In the genomic region with DNA sequence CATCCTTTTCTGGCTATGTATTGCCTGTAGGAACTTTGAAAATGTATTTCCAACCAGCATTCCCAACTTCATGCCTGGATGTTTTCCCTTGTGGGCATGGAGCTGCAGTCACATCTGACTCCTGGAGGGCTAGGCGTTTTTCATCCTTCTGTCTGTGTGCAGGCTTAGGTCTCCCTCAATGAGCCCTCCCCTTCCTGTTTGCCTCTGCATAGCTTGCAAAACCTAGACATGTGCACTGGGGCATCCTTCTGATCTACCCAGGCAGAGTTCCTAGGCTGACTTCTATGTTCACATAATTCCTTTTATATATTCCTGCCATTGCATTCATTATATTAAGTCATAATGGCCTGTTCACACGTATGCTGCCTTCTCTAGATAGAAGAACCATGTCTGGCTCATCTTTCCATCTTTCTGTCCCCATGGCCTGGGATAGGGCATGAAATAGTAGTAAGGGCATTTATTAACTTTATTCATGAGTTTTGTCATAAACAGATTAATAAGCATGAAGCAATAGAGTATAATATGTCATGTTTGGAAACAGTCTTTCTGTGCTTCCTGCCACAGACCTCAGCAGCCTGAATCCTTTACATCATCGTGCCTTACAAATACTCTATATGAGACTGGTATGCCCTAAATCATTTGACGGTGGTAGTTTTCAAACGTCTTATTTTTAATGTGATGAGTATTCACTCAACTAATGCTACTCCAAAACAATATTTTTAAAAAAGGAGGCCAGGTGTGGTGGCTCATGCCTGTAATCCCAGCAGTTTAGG, we compare ENCODE assay signal across 26 cellular contexts.
"Had no signal": no experiment of that assay in that cellular context is flagged by ENCODE, and none has a peak within 500 bp of the region (broad histone marks: within the 10 kb centered on the region; RNA-seq: fewer than 3 reads in every experiment).

No MANE protein-coding gene starts in this region.

- H3K27me3 ChIP-seq: adrenal gland, ascending aorta, cardiac muscle cell, dorsolateral prefrontal cortex, gastroesophageal sphincter, ovary, thyroid gland, upper lobe of left lung had no signal

- H3K9me3 ChIP-seq: adrenal gland, ascending aorta, gastroesophageal sphincter, ovary, thyroid gland, upper lobe of left lung had no signal

- FAIRE-seq: kidney had no signal

- H3K4me1 ChIP-seq: thyroid gland had no signal

- ATAC-seq: activated naive CD4-positive, alpha-beta T cell treated with anti-CD3 and anti-CD28 coated beads, Interleukin-2, amount 50 U/mL, for 72 hours; gastroesophageal sphincter; sciatic nerve had no signal

- DNase-seq: activated CD4-positive, alpha-beta T cell treated with anti-CD3 and anti-CD28 coated beads for 4 hours; activated CD4-positive, alpha-beta T cell treated with anti-CD3 and anti-CD28 coated beads, Interleukin-2, amount 50 U/mL, for 48 hours; activated CD4-positive, CD25-positive, alpha-beta regulatory T cell; activated naive CD4-positive, alpha-beta T cell; activated T-cell treated with anti-CD3 and anti-CD28 coated beads, Interleukin-2, amount 50 U/mL, for 48 hours; adrenal gland; dorsolateral prefrontal cortex; effector memory CD4-positive, alpha-beta T cell; erythroblast; head of caudate nucleus; hippocampal formation; kidney; naive B cell; ovary; stimulated activated CD4-positive, alpha-beta T cell treated with anti-CD3 and anti-CD28 coated beads, Interleukin-12 subunit alpha, Interleukin-12 subunit beta, amount 100 ng/mL, for 4 hours; stimulated activated CD4-positive, alpha-beta T cell treated with anti-CD3 and anti-CD28 coated beads, Interleukin-4, amount 100 ng/mL, for 1 hour; substantia nigra; thyroid gland; upper lobe of left lung had no signal

- H3K27ac ChIP-seq: adrenal gland, ascending aorta, cardiac muscle cell, coronary artery, dorsolateral prefrontal cortex, gastroesophageal sphincter, ovary, skin epidermis, thyroid gland, upper lobe of left lung had no signal

- H3K4me3 ChIP-seq: adrenal gland, ascending aorta, cardiac muscle cell, coronary artery, dorsolateral prefrontal cortex, gastroesophageal sphincter, ovary, skin epidermis, thyroid gland, upper lobe of left lung had no signal

- H3K36me3 ChIP-seq: adrenal gland, ascending aorta, cardiac muscle cell, gastroesophageal sphincter, ovary, thyroid gland, upper lobe of left lung had no signal
